In the genomic region with DNA sequence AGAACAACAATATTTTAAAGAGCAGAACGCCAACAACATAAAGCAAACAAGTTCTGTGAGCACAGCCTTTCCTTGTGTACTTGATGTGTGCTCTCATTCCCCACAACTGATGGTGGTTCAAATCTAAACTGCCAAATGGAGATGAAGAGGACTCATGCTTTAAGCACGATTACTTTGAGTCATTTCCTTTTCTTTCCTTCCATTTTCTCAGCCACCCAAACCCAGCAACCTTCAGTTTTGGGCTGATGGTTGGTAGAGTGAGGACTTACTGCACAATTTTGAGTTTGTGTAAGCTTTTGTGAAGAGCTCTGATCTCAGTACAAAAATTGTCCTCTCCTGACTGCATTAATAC, we compare ENCODE assay signal across 8 cellular contexts. TPM values are rescaled to one million over a fixed set of nuclear protein-coding genes. Genes with fewer than 3 reads are reported as not detected.
DNase-seq lines count a peak whose midpoint lies in the region; ATAC-seq, FAIRE-seq and TF ChIP-seq lines count a peak whose summit lies in the region.

No MANE protein-coding gene starts in this region.

- H3K4me3 Mint-ChIP-seq in nephron, result peak overlapping the region; percentile 84 to 89 (median 86)

- CTCF ChIA-PET in K562 (lab: Yijun Ruan, JAX; ENCODE audit: low intra/inter-chr PET ratio), result no interaction called here

- TSS peak; percentile 54 for BruUV-seq in K562 (replicated peaks; lab: Mats Ljungman, UMichigan)

- TF ChIP-seq POLR2A in K562 (conservative IDR thresholded peaks at IDR 0.05), result no peak

- H3K27me3 Mint-ChIP-seq in nephron (ENCODE audit: low read depth), result peaks cover 4% of the 10 kb centered on the region

- H3K4me2 ChIP-seq in K562 (ENCODE audit: insufficient read depth, low read length), result peak overlapping the region; percentile 85

- no peak overlapping the region for H2AFZ ChIP-seq in K562 (ENCODE audit: low read depth, low read length)

- no peak for TF ChIP-seq EP300 in K562 (IDR thresholded peaks at IDR 0.05; ENCODE audit: low read length)

- no peaks in the 10 kb centered on the region for H3K9me3 ChIP-seq in K562 (replicated peaks; ENCODE audit: control insufficient read depth, insufficient read depth, low read depth, low read length)

- H3K27ac ChIP-seq in K562 (ENCODE audit: extremely low read depth, low read depth, low read length), result peak overlapping the region; percentile 96

- peak overlapping the region; percentile 90 for H3K4me3 ChIP-seq in GM06990 (replicated peaks; ENCODE audit: low read depth, low read length)
- peak overlapping the region; percentile 84 for H3K4me3 ChIP-seq in LNCaP clone FGC (ENCODE audit: low read depth, low read length)
- H3K4me3 ChIP-seq in K562, result peak overlapping the region; percentile 95; the same call in 1 of the 2 replicates

- H3K36me3 ChIP-seq in GM06990 (ENCODE audit: control insufficient read depth, insufficient read depth, low read length), result no peaks in the 10 kb centered on the region; the same call in 1 of the 2 replicates
- H3K36me3 ChIP-seq in K562 (ENCODE audit: control insufficient read depth, insufficient read depth, low read length), result peaks cover 20% of the 10 kb centered on the region; the same call in 1 of the 3 replicates

- DNase-seq in GM06990 (ENCODE audit: extremely low read depth, insufficient read length) (peak; percentile 42), LNCaP clone FGC (ENCODE audit: low read depth) (no peak), K562 (ENCODE audit: extremely low read depth in 1 of 4, low spot score in 3 of 4) (peak in 1 of 4 experiments; percentile 36), H4 (ENCODE audit: low spot score) (no peak), HUDEP-2 (lab: John Stamatoyannopoulos, UW; ENCODE audit: unreplicated experiment in 76 of 76) (no peak)

- 0% methylated on average over 2 of the region's 2 CpGs for WGBS in K562 (ENCODE audit: insufficient coverage, low coverage, missing lambda C conversion rate)

- H3K9me1 ChIP-seq in K562 (ENCODE audit: control insufficient read depth, insufficient read depth, low read length), result no peaks in the 10 kb centered on the region

- no peak for TF ChIP-seq RAD21 in K562 (CRISPR knock-in tag; conservative IDR thresholded peaks at IDR 0.05 in 1 of 2, IDR thresholded peaks at IDR 0.05 in 1 of 2)

- ATAC-seq in K562 (no peak), HG03280 (IDR thresholded peaks at IDR 0.05; ENCODE audit: unreplicated experiment) (no peak), HG03439 (IDR thresholded peaks at IDR 0.05; ENCODE audit: unreplicated experiment) (no peak)

- H3K27me3 ChIP-seq in GM06990 (replicated peaks; ENCODE audit: control insufficient read depth, insufficient read depth, low read length), result no peaks in the 10 kb centered on the region
- no peaks in the 10 kb centered on the region for H3K27me3 ChIP-seq in K562 (ENCODE audit: control insufficient read depth in 2 of 2, insufficient read depth in 2 of 2, low read length in 2 of 2)

- H3K9ac ChIP-seq in K562 (ENCODE audit: insufficient read depth in 1 of 2, low read depth in 2 of 2, low read length in 2 of 2), result peak overlapping the region in 1 of 2 experiments; percentile 87; a peak in 2 of 4 replicates

- intact Hi-C loops in K562 (cut with micrococcal nuclease), result loop anchor here (1.0 to 5.0 kb wide), 2 partner anchors 26 to 544 kb away; a partner anchor contains a TSS

- H3K36me3 Mint-ChIP-seq in nephron (ENCODE audit: low read depth), result no peaks in the 10 kb centered on the region

- in situ Hi-C loops in K562 (cut with MboI), result no loop called here

- H3K9me3 Mint-ChIP-seq in nephron, result no peaks in the 10 kb centered on the region

- H3K27ac Mint-ChIP-seq in nephron, result peak overlapping the region; percentile 49 to 97 (median 93)

- peaks cover 25% of the 10 kb centered on the region for H3K4me1 Mint-ChIP-seq in nephron

- POLR2A ChIA-PET in K562 (lab: Yijun Ruan, JAX), result interaction anchor here (0.6 to 3.0 kb wide), 7 partner anchors 9 to 1088 kb away, joined by 3 to 28 read pairs (median 4); no protein-coding TSS in a partner anchor

- peaks cover 71% of the 10 kb centered on the region for H3K79me2 ChIP-seq in K562 (ENCODE audit: control insufficient read depth, insufficient read depth, low read length)

- peaks cover 13% of the 10 kb centered on the region; the same call in 1 of the 2 replicates for H4K20me1 ChIP-seq in K562 (replicated peaks; ENCODE audit: control insufficient read depth, insufficient read depth, low read length)

- FAIRE-seq in K562 (lab: Jason Lieb, UNC), result peak; percentile 64

- TF ChIP-seq CTCF in GM06990 (IDR thresholded peaks at IDR 0.05; ENCODE audit: insufficient read depth, low read length, poor library complexity, severe bottlenecking) (no peak), LNCaP clone FGC (IDR thresholded peaks at IDR 0.05; ENCODE audit: control insufficient read depth, extremely low read depth, insufficient read depth) (no peak), K562 (IDR thresholded peaks at IDR 0.05 in 2 of 3, conservative IDR thresholded peaks at IDR 0.05 in 1 of 3; ENCODE audit: insufficient read depth in 2 of 3, low read depth in 1 of 3, low read length in 3 of 3) (no peak), nephron (IDR thresholded peaks at IDR 0.05; ENCODE audit: unreplicated experiment in 3 of 3) (no peak)

- peaks cover 26 to 46% of the 10 kb centered on the region in 2 experiments for H3K4me1 ChIP-seq in K562 (replicated peaks in 1 of 2; ENCODE audit: control insufficient read depth in 2 of 2, insufficient read depth in 2 of 2, low read length in 2 of 2)

TF ChIP-seq in K562, 482 proteins besides CTCF, POLR2A, EP300 and RAD21:
- no peak for TF ChIP-seq RHOXF2B (CRISPR knock-in tag; conservative IDR thresholded peaks at IDR 0.05)
- TF ChIP-seq YY1 (IDR thresholded peaks at IDR 0.05; ENCODE audit: borderline replicate concordance in 1 of 3, control insufficient read depth in 1 of 3, extremely low read depth in 1 of 3, insufficient read depth in 3 of 3, insufficient read length in 1 of 3, insufficient replicate concordance in 2 of 3, low read depth in 1 of 3, low read length in 2 of 3), result peak in 1 of 3 experiments; percentile 28
- peak; percentile 4 for TF ChIP-seq RBBP5 (IDR thresholded peaks at IDR 0.05; ENCODE audit: borderline replicate concordance, insufficient read depth, low read length, poor library complexity, severe bottlenecking)
- TF ChIP-seq, protein P1, sequence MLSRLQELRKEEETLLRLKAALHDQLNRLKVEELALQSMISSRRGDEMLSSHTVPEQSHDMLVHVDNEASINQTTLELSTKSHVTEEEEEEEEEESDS (CRISPR knock-in tag; IDR thresholded peaks at IDR 0.05), result no peak

RNA-seq across cellular contexts. Expression of a gene that starts 1.7 kb away (rescaled TPM):
- total RNA-seq in K562 (2011; cell fraction: chromatin; rRNA removed; ENCODE audit: low replicate concordance), result 289 and 389 TPM in 2 replicates
- total RNA-seq in K562 (2011; cell fraction: nucleolus; rRNA removed), result 139 and 156 TPM in 2 replicates
- 199 and 236 TPM in 2 replicates for total RNA-seq in K562 (2011; cell fraction: nucleoplasm; rRNA removed)
- total RNA-seq in K562 (2014; rRNA removed), result 51.8 and 60.7 TPM in 2 replicates
- total RNA-seq in K562 (2014; rRNA removed; fragmentation: Illumina TruSeq; extraction: Trizol), result 76.3 and 81.4 TPM in 2 replicates
- total RNA-seq in K562 (2015; rRNA removed; fragmentation: Illumina TruSeq; extraction: Trizol), result 55.7 and 58.8 TPM in 2 replicates
- total RNA-seq in K562 (2021), result 112 and 126 TPM in 2 replicates
- 48.5 and 59.2 TPM in 2 replicates for polyA plus RNA-seq in K562 (2011; rRNA removed)
- 29.9 and 35.2 TPM in 2 replicates for polyA plus RNA-seq in K562 (2011; cell fraction: cytosol; rRNA removed)
- polyA plus RNA-seq in K562 (2011; cell fraction: nucleus; rRNA removed), result 134 and 155 TPM in 2 replicates
- 52.3 and 53.7 TPM in 2 replicates for polyA plus RNA-seq in K562 (2012)
- 62.7 and 74.1 TPM in 2 replicates for polyA plus RNA-seq in K562 (2014; fragmentation: Illumina TruSeq; extraction: Trizol)
- polyA plus RNA-seq in K562 (2014; fragmentation: Nextera tagmentation; extraction: Ambion mirVana), result 1 to 10 TPM; 6.4 to 9.7 TPM
- polyA plus RNA-seq in K562 (2014; rRNA removed), result 53.5 and 58.5 TPM in 2 replicates
- polyA minus RNA-seq in K562 (2011; rRNA and poly(A)+ RNA removed), result 106 and 124 TPM in 2 replicates
- polyA minus RNA-seq in K562 (2011; cell fraction: cytosol; rRNA and poly(A)+ RNA removed), result 58.0 and 70.8 TPM in 2 replicates
- 57.1 and 96.7 TPM in 2 replicates for polyA minus RNA-seq in K562 (2011; cell fraction: nucleus; rRNA and poly(A)+ RNA removed)
- 48.0 and 53.5 TPM in 2 replicates for total RNA-seq in H4 (2014; rRNA removed; shearing (Covaris generic))

RNA-seq across cellular contexts. Expression of a gene that starts 16.9 kb away (rescaled TPM):
- 127 and 320 TPM in 2 replicates for total RNA-seq in K562 (2011; cell fraction: chromatin; rRNA removed; ENCODE audit: low replicate concordance)
- 226 and 230 TPM in 2 replicates for total RNA-seq in K562 (2011; cell fraction: nucleolus; rRNA removed)
- 127 and 144 TPM in 2 replicates for total RNA-seq in K562 (2011; cell fraction: nucleoplasm; rRNA removed)
- 99.1 and 118 TPM in 2 replicates for total RNA-seq in K562 (2014; rRNA removed)
- total RNA-seq in K562 (2014; rRNA removed; fragmentation: Illumina TruSeq; extraction: Trizol), result 26.9 and 33.1 TPM in 2 replicates
- total RNA-seq in K562 (2015; rRNA removed; fragmentation: Illumina TruSeq; extraction: Trizol), result 48.3 and 49.6 TPM in 2 replicates
- total RNA-seq in K562 (2021), result 105 and 109 TPM in 2 replicates
- polyA plus RNA-seq in K562 (2011; rRNA removed), result 28.3 and 38.6 TPM in 2 replicates
- 25.3 and 48.8 TPM in 2 replicates for polyA plus RNA-seq in K562 (2011; cell fraction: cytosol; rRNA removed)
- 122 and 226 TPM in 2 replicates for polyA plus RNA-seq in K562 (2011; cell fraction: nucleus; rRNA removed)
- polyA plus RNA-seq in K562 (2012), result 34.0 and 53.2 TPM in 2 replicates
- polyA plus RNA-seq in K562 (2014; fragmentation: Illumina TruSeq; extraction: Trizol), result 35.0 and 44.2 TPM in 2 replicates
- polyA plus RNA-seq in K562 (2014; fragmentation: Nextera tagmentation; extraction: Ambion mirVana), result 1 to 10 TPM; 3.9 to 5.6 TPM
- 67.7 and 72.0 TPM in 2 replicates for polyA plus RNA-seq in K562 (2014; rRNA removed)
- polyA minus RNA-seq in K562 (2011; rRNA and poly(A)+ RNA removed), result 43.8 and 47.1 TPM in 2 replicates
- polyA minus RNA-seq in K562 (2011; cell fraction: cytosol; rRNA and poly(A)+ RNA removed), result 67.2 and 76.8 TPM in 2 replicates
- polyA minus RNA-seq in K562 (2011; cell fraction: nucleus; rRNA and poly(A)+ RNA removed), result 76.1 and 82.1 TPM in 2 replicates
- 37.7 and 42.6 TPM in 2 replicates for total RNA-seq in H4 (2014; rRNA removed; shearing (Covaris generic))
